ENCODE assay signal across 17 cellular contexts in the genomic region with DNA sequence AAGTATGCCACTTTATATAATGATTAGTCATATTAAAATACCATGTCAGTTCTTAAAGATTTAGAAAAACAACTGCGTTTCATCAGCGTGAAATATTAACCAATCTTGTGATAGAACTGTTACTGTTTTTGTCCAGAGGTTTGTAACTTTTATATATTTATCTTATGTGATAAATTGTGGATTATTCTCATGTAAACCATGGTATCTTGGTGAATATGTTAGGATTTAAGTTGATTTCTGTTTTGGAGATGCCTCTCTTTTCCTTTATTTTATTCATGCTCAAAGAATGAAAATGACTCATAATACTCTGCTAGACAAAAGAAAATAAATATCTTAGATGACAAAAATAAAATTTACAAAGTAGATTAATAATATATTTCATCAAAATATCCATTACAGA.
"Had no signal": no experiment of that assay in that cellular context is flagged by ENCODE, and none has a peak within 500 bp of the region (broad histone marks: within the 10 kb centered on the region; RNA-seq: fewer than 3 reads in every experiment).

No MANE protein-coding gene starts in this region.

- H3K27ac ChIP-seq: adrenal gland, gastroesophageal sphincter, thyroid gland, uterus had no signal

- H3K27ac Mint-ChIP-seq: activated CD4-positive, alpha-beta T cell treated with anti-CD3 and anti-CD28 coated beads, Interleukin-2, amount 10 ng/mL, durations not matched to agents 7 days and 5 days; activated naive CD4-positive, alpha-beta T cell treated with anti-CD3 and anti-CD28 coated beads, Interleukin-2, amount 10 ng/mL, durations not matched to agents 7 days and 5 days; activated T-helper 17 cell treated with anti-CD3 and anti-CD28 coated beads, Interleukin-2, amount 50 U/mL, for 72 hours; brain; endodermal cell had no signal

- H3K4me3 ChIP-seq: adrenal gland, gastroesophageal sphincter, smooth muscle cell, thyroid gland, uterus had no signal

- ATAC-seq: activated T-helper 17 cell treated with anti-CD3 and anti-CD28 coated beads, Interleukin-2, amount 50 U/mL, for 72 hours; gastroesophageal sphincter; left ventricle myocardium superior had no signal

- DNase-seq: activated CD4-positive, alpha-beta T cell treated with anti-CD3 and anti-CD28 coated beads, Interleukin-2, amount 10 ng/mL, durations not matched to agents 7 days and 5 days; activated CD4-positive, CD25-positive, alpha-beta regulatory T cell; activated naive CD4-positive, alpha-beta T cell treated with anti-CD3 and anti-CD28 coated beads, Interleukin-2, amount 10 ng/mL, durations not matched to agents 7 days and 5 days; activated T-cell treated with anti-CD3 and anti-CD28 coated beads for 4 hours; adrenal gland; endodermal cell; kidney; left ventricle myocardium superior; retina; T-helper 2 cell; thyroid gland; uterus had no signal

- H3K9me3 ChIP-seq: gastroesophageal sphincter, thyroid gland, uterus had no signal

- H3K36me3 ChIP-seq: adrenal gland, gastroesophageal sphincter, thyroid gland, uterus had no signal

- H3K27me3 Mint-ChIP-seq: activated CD4-positive, alpha-beta T cell treated with anti-CD3 and anti-CD28 coated beads, Interleukin-2, amount 10 ng/mL, durations not matched to agents 7 days and 5 days; activated naive CD4-positive, alpha-beta T cell treated with anti-CD3 and anti-CD28 coated beads, Interleukin-2, amount 10 ng/mL, durations not matched to agents 7 days and 5 days; activated T-helper 17 cell treated with anti-CD3 and anti-CD28 coated beads, Interleukin-2, amount 50 U/mL, for 72 hours; brain had no signal

- H3K27me3 ChIP-seq: adrenal gland, gastroesophageal sphincter, thyroid gland, uterus had no signal

- H3K36me3 Mint-ChIP-seq: activated naive CD4-positive, alpha-beta T cell treated with anti-CD3 and anti-CD28 coated beads, Interleukin-2, amount 10 ng/mL, durations not matched to agents 7 days and 5 days; brain had no signal

- H3K4me1 Mint-ChIP-seq: activated CD4-positive, alpha-beta T cell treated with anti-CD3 and anti-CD28 coated beads, Interleukin-2, amount 10 ng/mL, durations not matched to agents 7 days and 5 days; activated naive CD4-positive, alpha-beta T cell treated with anti-CD3 and anti-CD28 coated beads, Interleukin-2, amount 10 ng/mL, durations not matched to agents 7 days and 5 days; activated T-helper 17 cell treated with anti-CD3 and anti-CD28 coated beads, Interleukin-2, amount 50 U/mL, for 72 hours; brain; neural crest cell had no signal

- H3K4me1 ChIP-seq: adrenal gland, gastroesophageal sphincter, thyroid gland, uterus had no signal

- H3K9me3 Mint-ChIP-seq: activated CD4-positive, alpha-beta T cell treated with anti-CD3 and anti-CD28 coated beads, Interleukin-2, amount 10 ng/mL, durations not matched to agents 7 days and 5 days; activated naive CD4-positive, alpha-beta T cell treated with anti-CD3 and anti-CD28 coated beads, Interleukin-2, amount 10 ng/mL, durations not matched to agents 7 days and 5 days; activated T-helper 17 cell treated with anti-CD3 and anti-CD28 coated beads, Interleukin-2, amount 50 U/mL, for 72 hours; brain; endodermal cell; neural crest cell had no signal

- H3K4me3 Mint-ChIP-seq: activated CD4-positive, alpha-beta T cell treated with anti-CD3 and anti-CD28 coated beads, Interleukin-2, amount 10 ng/mL, durations not matched to agents 7 days and 5 days; activated naive CD4-positive, alpha-beta T cell treated with anti-CD3 and anti-CD28 coated beads, Interleukin-2, amount 10 ng/mL, durations not matched to agents 7 days and 5 days; activated T-helper 17 cell treated with anti-CD3 and anti-CD28 coated beads, Interleukin-2, amount 50 U/mL, for 72 hours; brain; endodermal cell; neural crest cell had no signal
